In the genomic region with DNA sequence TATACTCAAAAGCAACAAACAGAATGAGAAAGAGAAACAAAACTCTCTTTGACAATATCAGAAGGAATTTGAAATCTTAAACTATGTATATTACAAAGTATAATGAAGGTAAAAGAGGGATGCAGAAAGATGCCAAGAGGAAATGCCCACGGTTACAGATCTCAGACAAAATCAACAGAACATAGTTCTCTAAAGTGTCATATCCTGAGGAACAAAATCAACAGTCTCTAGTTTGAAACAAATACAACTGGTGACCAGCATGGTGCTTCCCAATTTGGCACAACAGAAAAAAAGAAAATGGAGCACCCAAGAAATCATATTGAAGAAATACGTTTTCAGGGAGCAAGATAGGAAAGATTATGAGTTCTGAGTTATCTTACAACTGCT, we compare ENCODE assay signal across 17 cellular contexts.
DNase-seq lines count a peak whose midpoint lies in the region; ATAC-seq, FAIRE-seq and TF ChIP-seq lines count a peak whose summit lies in the region.
"Had no signal": no experiment of that assay in that cellular context is flagged by ENCODE, and none has a peak within 500 bp of the region (broad histone marks: within the 10 kb centered on the region; RNA-seq: fewer than 3 reads in every experiment).

No MANE protein-coding gene starts in this region.

- no peak overlapping the region for H3K9ac ChIP-seq in SK-N-SH

- POLR2A ChIA-PET in SK-N-SH (lab: Yijun Ruan, JAX): no interaction called here
- POLR2A ChIA-PET in HEK293T (lab: Yijun Ruan, JAX): no interaction called here

- H3F3A ChIP-seq in SK-N-SH (replicated peaks; ENCODE audit: insufficient read depth): peaks cover 17% of the 10 kb centered on the region

- FAIRE-seq in small intestine (lab: Jason Lieb, UNC): no peak

- no peaks in the 10 kb centered on the region for H3K9me2 ChIP-seq in SK-N-SH

- H3K4me1 Mint-ChIP-seq in type B pancreatic cell (ENCODE audit: unreplicated experiment): no peaks in the 10 kb centered on the region
- H3K4me1 Mint-ChIP-seq: CD4-positive, CD25-positive, alpha-beta regulatory T cell; natural killer cell had no signal

- H3K9me3 Mint-ChIP-seq in type B pancreatic cell: no peaks in the 10 kb centered on the region

- no peaks in the 10 kb centered on the region for H4K20me1 ChIP-seq in SK-N-SH (ENCODE audit: insufficient read depth)
- no peaks in the 10 kb centered on the region for H4K20me1 ChIP-seq in osteoblast (ENCODE audit: insufficient read depth, low read length)

- no peak for DNase-seq in SK-N-SH
- DNase-seq in osteoblast (ENCODE audit: insufficient read length, low spot score, missing footprints): no peak
- DNase-seq in HEK293T (ENCODE audit: extremely low spot score): no peak
- DNase-seq in type B pancreatic cell (ENCODE audit: extremely low spot score, unreplicated experiment): no peak
- no peak for DNase-seq in small intestine
- DNase-seq: activated CD4-positive, alpha-beta memory T cell treated with anti-CD3 and anti-CD28 coated beads for 36 hours; activated effector memory CD4-positive, alpha-beta T cell treated with Interleukin-2 at 50 U/mL for 16 hours; CD4-positive, CD25-positive, alpha-beta regulatory T cell; natural killer cell; NCI-H510A treated with DMSO at 0.1 percent for 48 hours; T1000 had no signal

- H3K36me3 ChIP-seq in SK-N-SH (replicated peaks in 1 of 2; ENCODE audit: control insufficient read depth in 1 of 2, insufficient read depth in 2 of 2, low read length in 1 of 2) (no peaks in the 10 kb centered on the region), osteoblast (ENCODE audit: insufficient read depth, low read length) (no peaks in the 10 kb centered on the region), small intestine (ENCODE audit: control insufficient read depth in 2 of 2, insufficient read depth in 2 of 2, low read length in 2 of 2) (peaks cover 0 to 3% of the 10 kb centered on the region in 2 donors)
- H3K36me3 ChIP-seq: cardiac muscle cell had no signal

- H3K27me3 Mint-ChIP-seq in type B pancreatic cell: no peaks in the 10 kb centered on the region
- H3K27me3 Mint-ChIP-seq: activated CD4-positive, alpha-beta memory T cell treated with anti-CD3 and anti-CD28 coated beads for 36 hours; CD4-positive, CD25-positive, alpha-beta regulatory T cell had no signal

- H3K27ac Mint-ChIP-seq in type B pancreatic cell: no peak overlapping the region
- H3K27ac Mint-ChIP-seq: activated CD4-positive, alpha-beta memory T cell treated with anti-CD3 and anti-CD28 coated beads for 36 hours; CD4-positive, CD25-positive, alpha-beta regulatory T cell; natural killer cell had no signal

- peaks cover 6% of the 10 kb centered on the region for H3K36me3 Mint-ChIP-seq in type B pancreatic cell

- TF ChIP-seq CTCF in SK-N-SH (IDR thresholded peaks at IDR 0.05): no peak
- no peak for TF ChIP-seq CTCF in osteoblast (IDR thresholded peaks at IDR 0.05; ENCODE audit: extremely low read depth, low read depth, low read length)
- no peak for TF ChIP-seq CTCF in type B pancreatic cell (conservative IDR thresholded peaks at IDR 0.05)

- 22% methylated on average over 2 of the region's 2 CpGs for WGBS in SK-N-SH (ENCODE audit: low lambda C conversion rate)
- 79 to 87% (median 79%) methylated on average over 2 of the region's 2 CpGs for WGBS in small intestine, 3 donors

- H3K4me2 ChIP-seq in SK-N-SH (no peak overlapping the region), osteoblast (ENCODE audit: insufficient read depth, low read length) (no peak overlapping the region)

- H3K27ac ChIP-seq in SK-N-SH (ENCODE audit: low read depth in 2 of 2, low read length in 1 of 2) (peak overlapping the region; percentile 62 to 76; a peak in 3 of 4 replicates), osteoblast (ENCODE audit: low read depth, low read length) (no peak overlapping the region), small intestine (ENCODE audit: low read depth in 1 of 2, low read length in 1 of 2) (no peak overlapping the region)
- H3K27ac ChIP-seq: cardiac muscle cell, RWPE1 had no signal

- CTCF ChIA-PET in SK-N-SH (lab: Yijun Ruan, JAX) (no interaction called here), HEK293T (lab: Yijun Ruan, JAX) (no interaction called here)

- no peak for TF ChIP-seq RAD21 in SK-N-SH (IDR thresholded peaks at IDR 0.05; ENCODE audit: low read length)

- H3K4me3 Mint-ChIP-seq in type B pancreatic cell: no peak overlapping the region
- H3K4me3 Mint-ChIP-seq: activated CD4-positive, alpha-beta memory T cell treated with anti-CD3 and anti-CD28 coated beads for 36 hours; CD4-positive, CD25-positive, alpha-beta regulatory T cell; natural killer cell had no signal

- H3K27me3 ChIP-seq in SK-N-SH (ENCODE audit: insufficient read depth) (no peaks in the 10 kb centered on the region), osteoblast (ENCODE audit: insufficient read depth, low read length) (no peaks in the 10 kb centered on the region), small intestine (ENCODE audit: control insufficient read depth in 2 of 2, insufficient read depth in 2 of 2, low read length in 2 of 2) (no peaks in the 10 kb centered on the region)
- H3K27me3 ChIP-seq: cardiac muscle cell had no signal

- H3K4me3 ChIP-seq in SK-N-SH (ENCODE audit: low read depth in 2 of 2, low read length in 1 of 2): no peak overlapping the region
- H3K4me3 ChIP-seq in osteoblast (ENCODE audit: insufficient read depth, low read length): no peak overlapping the region
- H3K4me3 ChIP-seq in small intestine (ENCODE audit: low read depth in 1 of 2, low read length in 2 of 2): no peak overlapping the region
- H3K4me3 ChIP-seq: cardiac muscle cell had no signal

- H3K9me3 ChIP-seq in SK-N-SH (no peaks in the 10 kb centered on the region), osteoblast (ENCODE audit: low read depth, low read length) (no peaks in the 10 kb centered on the region), small intestine (ENCODE audit: control insufficient read depth, low read depth) (no peaks in the 10 kb centered on the region)

- H2AFZ ChIP-seq in SK-N-SH (ENCODE audit: low read depth) (no peak overlapping the region; the same call in 1 of the 2 replicates), osteoblast (ENCODE audit: low read length) (peak overlapping the region; percentile 40)

- H3K79me2 ChIP-seq in SK-N-SH (ENCODE audit: insufficient read depth) (no peaks in the 10 kb centered on the region), osteoblast (ENCODE audit: insufficient read depth, low read length) (no peaks in the 10 kb centered on the region)

- no peak for TF ChIP-seq EP300 in SK-N-SH (IDR thresholded peaks at IDR 0.05; ENCODE audit: borderline replicate concordance in 1 of 2, low read depth in 1 of 2, low read length in 1 of 2)

- peak; percentile 10 for ATAC-seq in GM19043 (IDR thresholded peaks at IDR 0.05; ENCODE audit: low read depth, unreplicated experiment)
- peak; percentile 4 for ATAC-seq in HG02798 (IDR thresholded peaks at IDR 0.05; ENCODE audit: poor library complexity, unreplicated experiment)
- ATAC-seq in HG03045 (IDR thresholded peaks at IDR 0.05; ENCODE audit: unreplicated experiment): no peak
- ATAC-seq: natural killer cell, sciatic nerve had no signal

- peaks cover 0 to 6% of the 10 kb centered on the region in 2 experiments; a peak in 2 of 4 replicates for H3K4me1 ChIP-seq in SK-N-SH (ENCODE audit: control insufficient read depth in 1 of 2, insufficient read depth in 2 of 2, low read depth in 1 of 2, low read length in 1 of 2)
- no peaks in the 10 kb centered on the region for H3K4me1 ChIP-seq in osteoblast (ENCODE audit: insufficient read depth, low read length)
- no peaks in the 10 kb centered on the region for H3K4me1 ChIP-seq in small intestine (ENCODE audit: control insufficient read depth in 2 of 2, insufficient read depth in 1 of 2, low read depth in 1 of 2, low read length in 1 of 2)

TF ChIP-seq in SK-N-SH, 30 proteins besides CTCF, POLR2A, EP300 and RAD21 (continues in another document):
- no peak for TF ChIP-seq GABPA (IDR thresholded peaks at IDR 0.05; ENCODE audit: low read depth)
- TF ChIP-seq, protein P1, sequence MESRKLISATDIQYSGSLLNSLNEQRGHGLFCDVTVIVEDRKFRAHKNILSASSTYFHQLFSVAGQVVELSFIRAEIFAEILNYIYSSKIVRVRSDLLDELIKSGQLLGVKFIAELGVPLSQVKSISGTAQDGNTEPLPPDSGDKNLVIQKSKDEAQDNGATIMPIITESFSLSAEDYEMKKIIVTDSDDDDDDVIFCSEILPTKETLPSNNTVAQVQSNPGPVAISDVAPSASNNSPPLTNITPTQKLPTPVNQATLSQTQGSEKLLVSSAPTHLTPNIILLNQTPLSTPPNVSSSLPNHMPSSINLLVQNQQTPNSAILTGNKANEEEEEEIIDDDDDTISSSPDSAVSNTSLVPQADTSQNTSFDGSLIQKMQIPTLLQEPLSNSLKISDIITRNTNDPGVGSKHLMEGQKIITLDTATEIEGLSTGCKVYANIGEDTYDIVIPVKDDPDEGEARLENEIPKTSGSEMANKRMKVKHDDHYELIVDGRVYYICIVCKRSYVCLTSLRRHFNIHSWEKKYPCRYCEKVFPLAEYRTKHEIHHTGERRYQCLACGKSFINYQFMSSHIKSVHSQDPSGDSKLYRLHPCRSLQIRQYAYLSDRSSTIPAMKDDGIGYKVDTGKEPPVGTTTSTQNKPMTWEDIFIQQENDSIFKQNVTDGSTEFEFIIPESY (IDR thresholded peaks at IDR 0.05; ENCODE audit: borderline replicate concordance, low read depth): no peak

TF ChIP-seq in HEK293T, 16 proteins besides CTCF, POLR2A, EP300 and RAD21:
- TF ChIP-seq ARNT (IDR thresholded peaks at IDR 0.05): no peak
- no peak for TF ChIP-seq CTBP1 (IDR thresholded peaks at IDR 0.05; ENCODE audit: borderline replicate concordance)
- TF ChIP-seq L3MBTL2 (conservative IDR thresholded peaks at IDR 0.05): no peak
- TF ChIP-seq FOXK2 (IDR thresholded peaks at IDR 0.05): no peak
- TF ChIP-seq SP1 (IDR thresholded peaks at IDR 0.05): no peak
- no peak for TF ChIP-seq NFRKB (IDR thresholded peaks at IDR 0.05)
- no peak for TF ChIP-seq BHLHE40 (IDR thresholded peaks at IDR 0.05; ENCODE audit: borderline replicate concordance)
- no peak for TF ChIP-seq FOXM1 (IDR thresholded peaks at IDR 0.05; ENCODE audit: borderline replicate concordance)
- TF ChIP-seq ZNF384 (IDR thresholded peaks at IDR 0.05): no peak
- no peak for TF ChIP-seq SUZ12 (IDR thresholded peaks at IDR 0.05)
- TF ChIP-seq, protein P2, sequence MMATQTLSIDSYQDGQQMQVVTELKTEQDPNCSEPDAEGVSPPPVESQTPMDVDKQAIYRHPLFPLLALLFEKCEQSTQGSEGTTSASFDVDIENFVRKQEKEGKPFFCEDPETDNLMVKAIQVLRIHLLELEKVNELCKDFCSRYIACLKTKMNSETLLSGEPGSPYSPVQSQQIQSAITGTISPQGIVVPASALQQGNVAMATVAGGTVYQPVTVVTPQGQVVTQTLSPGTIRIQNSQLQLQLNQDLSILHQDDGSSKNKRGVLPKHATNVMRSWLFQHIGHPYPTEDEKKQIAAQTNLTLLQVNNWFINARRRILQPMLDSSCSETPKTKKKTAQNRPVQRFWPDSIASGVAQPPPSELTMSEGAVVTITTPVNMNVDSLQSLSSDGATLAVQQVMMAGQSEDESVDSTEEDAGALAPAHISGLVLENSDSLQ (IDR thresholded peaks at IDR 0.05): no peak
- TF ChIP-seq HDGF (IDR thresholded peaks at IDR 0.05; ENCODE audit: borderline replicate concordance): no peak
- TF ChIP-seq ELF4 (IDR thresholded peaks at IDR 0.05): no peak

Comparison
In these comparisons a context has a peak if more than half of its experiments do, and no peak if none do; other contexts are left out.
1. H3K27ac ChIP-seq: peak in SK-N-SH (2 of 2); none in osteoblast (single experiment) and small intestine (0 of 2).